Comparison of ENCODE assay signal across 10 cellular contexts in genomic region chr7:74027124-74027682, GRCh38. TPM values are rescaled to one million over a fixed set of nuclear protein-coding genes. Genes with fewer than 3 reads are reported as not detected.
DNase-seq lines count a peak whose midpoint lies in the region; ATAC-seq, FAIRE-seq and TF ChIP-seq lines count a peak whose summit lies in the region.
"Had no signal": no experiment of that assay in that cellular context is flagged by ENCODE, and none has a peak within 500 bp of the region (broad histone marks: within the 10 kb centered on the region; RNA-seq: fewer than 3 reads in every experiment).

No MANE protein-coding gene starts in this region.

- H3K27ac Mint-ChIP-seq in nephron, result peak overlapping the region; percentile 81 to 91 (median 90)
- H3K27ac Mint-ChIP-seq: dendritic cell treated with granulocyte-macrophage colony-stimulating factor and Interleukin-4, amounts not matched to agents 40 ng/mL and 50 ng/mL, for 4 days had no signal

- H2BK15ac ChIP-seq in H1 (ENCODE audit: low read length), result peak overlapping the region; percentile 46; the same call in 1 of the 2 replicates

- no peaks in the 10 kb centered on the region for H3K9me2 ChIP-seq in PC-9 (ENCODE audit: insufficient read depth)

- H2AFZ ChIP-seq in H1 (ENCODE audit: low read length) (no peak overlapping the region), PC-9 (no peak overlapping the region)

- H3K9me3 ChIP-seq in H1 (ENCODE audit: insufficient read depth in 2 of 2, low read depth in 1 of 2, low read length in 1 of 2) (no peaks in the 10 kb centered on the region), upper lobe of right lung (no peaks in the 10 kb centered on the region), PC-9 (ENCODE audit: insufficient read depth, low read depth) (no peaks in the 10 kb centered on the region)

- TF ChIP-seq POLR2A in H1 (IDR thresholded peaks at IDR 0.05; ENCODE audit: control extremely low read depth in 1 of 2, low read depth in 2 of 2, low read length in 2 of 2), result no peak

- no peak for FAIRE-seq in H1 (lab: Jason Lieb, UNC)

- no TSS peak for BruUV-seq in PC-9 (replicated peaks; lab: Mats Ljungman, UMichigan)

- no peaks in the 10 kb centered on the region for H3K36me3 ChIP-seq in H1 (ENCODE audit: control insufficient read depth in 2 of 4, insufficient read depth in 4 of 4, low read length in 3 of 4)
- H3K36me3 ChIP-seq in upper lobe of right lung, result no peaks in the 10 kb centered on the region
- H3K36me3 ChIP-seq in PC-9 (ENCODE audit: low read depth), result no peaks in the 10 kb centered on the region

- TF ChIP-seq CTCF in H1 (IDR thresholded peaks at IDR 0.05; ENCODE audit: control extremely low read depth in 1 of 3, insufficient read depth in 1 of 3, low read depth in 1 of 3, low read length in 3 of 3) (no peak), nephron (IDR thresholded peaks at IDR 0.05; ENCODE audit: unreplicated experiment in 3 of 3) (no peak), upper lobe of right lung (IDR thresholded peaks at IDR 0.05) (peak; percentile 2), PC-9 (conservative IDR thresholded peaks at IDR 0.05) (no peak)

- H2BK5ac ChIP-seq in H1 (ENCODE audit: low read depth, low read length), result peak overlapping the region; percentile 44; the same call in 1 of the 2 replicates

- H4K91ac ChIP-seq in H1 (replicated peaks; ENCODE audit: insufficient read length, low read length), result peak overlapping the region; percentile 17

- DNase-seq in DMS 273 (lab: John Stamatoyannopoulos, UW; ENCODE audit: unreplicated experiment), result peak; percentile 70
- DNase-seq in DMS 273 treated with DMSO at 0.1 percent for 48 hours (lab: John Stamatoyannopoulos, UW), result no peak
- no peak for DNase-seq in H1 (ENCODE audit: low read depth in 1 of 2, low spot score in 2 of 2)
- DNase-seq in upper lobe of right lung, result no peak
- no peak for DNase-seq in PC-9
- no peak for DNase-seq in GF-D8 (lab: John Stamatoyannopoulos, UW)
- DNase-seq in activated naive CD4-positive, alpha-beta T cell (lab: John Stamatoyannopoulos, UW), result no peak
- DNase-seq: NCI-H187 treated with DMSO at 0.1 percent for 48 hours had no signal

- H3K9me3 Mint-ChIP-seq in nephron, result no peaks in the 10 kb centered on the region
- H3K9me3 Mint-ChIP-seq: dendritic cell treated with granulocyte-macrophage colony-stimulating factor and Interleukin-4, amounts not matched to agents 40 ng/mL and 50 ng/mL, for 4 days had no signal

- no peak for TF ChIP-seq EP300 in H1 (IDR thresholded peaks at IDR 0.05; ENCODE audit: borderline replicate concordance in 1 of 2, low read depth in 2 of 2, low read length in 2 of 2)

- H3K79me1 ChIP-seq in H1 (ENCODE audit: low read depth, low read length), result no peaks in the 10 kb centered on the region

- POLR2A ChIA-PET in H1 (lab: Charles Lee; ENCODE audit: partially characterized antibody) (interaction anchor here (0.7 to 1.6 kb wide), 6 partner anchors 11 to 170 kb away, joined by 3 to 5 read pairs (median 3); no protein-coding TSS in a partner anchor), PC-9 (lab: Charles Lee; ENCODE audit: unreplicated experiment) (no interaction called here)

- H3K4me1 ChIP-seq in H1 (replicated peaks in 1 of 4; ENCODE audit: control insufficient read depth in 3 of 4, insufficient read depth in 4 of 4, low read length in 3 of 4) (peaks cover 0 to 25% (median 17%) of the 10 kb centered on the region in 4 experiments; a peak in 6 of 7 replicates), upper lobe of right lung (peaks cover 30% of the 10 kb centered on the region), PC-9 (replicated peaks; ENCODE audit: insufficient read depth) (peaks cover 12% of the 10 kb centered on the region)

- no peak overlapping the region; the same call in 1 of the 2 replicates for H3K18ac ChIP-seq in H1 (ENCODE audit: extremely low read depth, low read length)

- peak overlapping the region; percentile 75; the same call in 1 of the 2 replicates for H2BK12ac ChIP-seq in H1 (ENCODE audit: low read depth, low read length)

- no peaks in the 10 kb centered on the region for H3K36me3 Mint-ChIP-seq in nephron (ENCODE audit: low read depth)

- H3K27me3 ChIP-seq in H1 (replicated peaks in 1 of 4; ENCODE audit: control insufficient read depth in 3 of 4, extremely low read depth in 1 of 4, insufficient read depth in 3 of 4, low read length in 3 of 4), result peaks cover 0 to 9% (median 4%) of the 10 kb centered on the region in 4 experiments; a peak in 3 of 7 replicates
- peaks cover 5% of the 10 kb centered on the region for H3K27me3 ChIP-seq in upper lobe of right lung
- peaks cover 12% of the 10 kb centered on the region; the same call in 1 of the 2 replicates for H3K27me3 ChIP-seq in PC-9 (ENCODE audit: insufficient read depth, low read depth)

- no peak overlapping the region for H2BK120ac ChIP-seq in H1 (replicated peaks; ENCODE audit: low read depth, low read length)

- H3K4me1 Mint-ChIP-seq in nephron, result peaks cover 63% of the 10 kb centered on the region

- H3K4me3 Mint-ChIP-seq in nephron, result peak overlapping the region; percentile 15 to 78 (median 63)
- H3K4me3 Mint-ChIP-seq: dendritic cell treated with granulocyte-macrophage colony-stimulating factor and Interleukin-4, amounts not matched to agents 40 ng/mL and 50 ng/mL, for 4 days had no signal

- H3K4ac ChIP-seq in H1 (replicated peaks; ENCODE audit: insufficient read length, low read depth, low read length), result no peak overlapping the region

- H3K27me3 Mint-ChIP-seq in nephron (ENCODE audit: low read depth), result peaks cover 22% of the 10 kb centered on the region

- H3F3A ChIP-seq in PC-9 (ENCODE audit: insufficient read depth, low read depth), result peaks cover 5% of the 10 kb centered on the region; the same call in 1 of the 2 replicates

- no peak for ATAC-seq in upper lobe of right lung

- H3K23ac ChIP-seq in H1 (ENCODE audit: insufficient read length), result no peak overlapping the region

- H3K79me2 ChIP-seq in H1 (ENCODE audit: control insufficient read depth in 1 of 2, insufficient read depth in 2 of 2, low read length in 2 of 2) (no peaks in the 10 kb centered on the region), PC-9 (ENCODE audit: low read depth) (no peaks in the 10 kb centered on the region)

- no peaks in the 10 kb centered on the region for H4K20me1 ChIP-seq in H1 (replicated peaks in 1 of 2; ENCODE audit: control insufficient read depth in 1 of 2, insufficient read depth in 2 of 2, low read length in 2 of 2)
- H4K20me1 ChIP-seq in PC-9 (ENCODE audit: insufficient read depth), result no peaks in the 10 kb centered on the region

- 64% methylated on average over 6 of the region's 10 CpGs; no CpG with 5 or more reads in 1 of the 2 experiments for WGBS in H1 (ENCODE audit: extremely low coverage in 1 of 2, insufficient coverage in 1 of 2, insufficient read length in 1 of 2, insufficient replicate concordance in 2 of 2, low coverage in 1 of 2, low lambda C conversion rate in 2 of 2, missing lambda C conversion rate in 1 of 2), 2 experiments

- TF ChIP-seq RAD21 in H1 (IDR thresholded peaks at IDR 0.05 in 1 of 2, conservative IDR thresholded peaks at IDR 0.05 in 1 of 2; ENCODE audit: low read depth in 2 of 2, low read length in 2 of 2), result no peak

- no peak overlapping the region for H3K56ac ChIP-seq in H1 (replicated peaks; ENCODE audit: insufficient read length, low read depth, low read length)

- H3K4me2 ChIP-seq in H1 (ENCODE audit: insufficient read depth in 1 of 2, low read depth in 2 of 2, low read length in 2 of 2) (0 out of 4 replicates have a peak overlapping the region, but pooled peaks of 1 of the 2 experiments have one; percentile 45), PC-9 (no peak overlapping the region)

- no peak overlapping the region for H4K5ac ChIP-seq in H1 (ENCODE audit: insufficient read length, low read depth, low read length)

- intact Hi-C loops in upper lobe of right lung (cut with DNase I) (loop anchor here (10.0 kb wide), 1 partner anchor 162 kb away; the partner anchor contains the start of gene TMEM270), PC-9 (cut with micrococcal nuclease; ENCODE audit: unreplicated experiment) (no loop called here)

- no peak overlapping the region for H3K14ac ChIP-seq in H1 (ENCODE audit: insufficient read length)

- H4K8ac ChIP-seq in H1 (ENCODE audit: extremely low read depth, insufficient read depth, low read length), result no peak overlapping the region

- H3K23me2 ChIP-seq in H1 (ENCODE audit: low read depth, low read length), result no peaks in the 10 kb centered on the region; the same call in 1 of the 2 replicates

- H3K9ac ChIP-seq in H1 (replicated peaks in 1 of 4; ENCODE audit: extremely low read depth in 1 of 4, low read depth in 3 of 4, low read length in 3 of 4), result no peak overlapping the region

- no peak overlapping the region for H3K4me3 ChIP-seq in H1 (ENCODE audit: extremely low read depth in 1 of 4, insufficient read depth in 2 of 4, low read depth in 3 of 4, low read length in 4 of 4)
- peak overlapping the region; percentile 61 for H3K4me3 ChIP-seq in upper lobe of right lung
- no peak overlapping the region for H3K4me3 ChIP-seq in PC-9

- 0 out of 2 replicates have a peak overlapping the region, but pooled peaks have one; percentile 10 for H2BK20ac ChIP-seq in H1 (ENCODE audit: low read length)

- H2AK5ac ChIP-seq in H1 (ENCODE audit: low read depth, low read length), result no peak overlapping the region

- CTCF ChIA-PET in H1 (lab: Charles Lee; ENCODE audit: partially characterized antibody) (interaction anchor here (0.6 to 10.9 kb wide), 49 partner anchors 10 to 398 kb away, joined by 3 to 145 read pairs (median 7); partner anchors contain the start of gene EIF4H), PC-9 (lab: Charles Lee) (interaction anchor here (0.5 to 1.6 kb wide), 9 partner anchors 25 to 370 kb away, joined by 3 to 5 read pairs (median 3); no protein-coding TSS in a partner anchor)

- no peak overlapping the region for H3K27ac ChIP-seq in H1 (ENCODE audit: low read depth, low read length)
- peak overlapping the region; percentile 87 for H3K27ac ChIP-seq in upper lobe of right lung
- no peak overlapping the region for H3K27ac ChIP-seq in PC-9

RNA-seq across cellular contexts. Expression of gene ELN, which starts 0.8 kb away (rescaled TPM):
- 5.6 and 5.9 TPM in 2 replicates for total RNA-seq in H1 (2021; fragmentation: NEBNext Ultra II Directional; extraction: Animal tissue kit (Norgen Biotek cat#: 25700))
- polyA plus RNA-seq in H1 (2011; rRNA removed), result 5.1 and 5.4 TPM in 2 replicates
- polyA plus RNA-seq in H1 (2011; cell fraction: cytosol; rRNA removed), result 3.2 TPM
- polyA plus RNA-seq in H1 (2011; cell fraction: nucleus; rRNA removed), result 7.8 TPM
- 2.2 to 4.9 TPM (median 4.4 TPM) in 4 replicates for polyA plus RNA-seq in H1 (2012, experiment 1 of 2)
- polyA plus RNA-seq in H1 (2012, experiment 2 of 2), result 3.7 TPM
- 4.6 TPM for polyA plus RNA-seq in H1 (2013, experiment 1 of 2)
- polyA plus RNA-seq in H1 (2013, experiment 2 of 2), result 5.6 TPM
- polyA minus RNA-seq in H1 (2011; rRNA and poly(A)+ RNA removed), result 1.2 TPM in 2 replicates
- 1.4 TPM for polyA minus RNA-seq in H1 (2011; cell fraction: cytosol; rRNA and poly(A)+ RNA removed)
- polyA minus RNA-seq in H1 (2011; cell fraction: nucleus; rRNA and poly(A)+ RNA removed), result 1.5 TPM
- 231 TPM for total RNA-seq in upper lobe of right lung
- total RNA-seq in PC-9 (2021), result 0.11 TPM in 1 of 2 replicates, not detected in the other

RNA-seq across cellular contexts. Expression of gene LIMK1, which starts 56.4 kb away (rescaled TPM):
- 92.1 and 93.5 TPM in 2 replicates for total RNA-seq in H1 (2021; fragmentation: NEBNext Ultra II Directional; extraction: Animal tissue kit (Norgen Biotek cat#: 25700))
- 108 and 172 TPM in 2 replicates for polyA plus RNA-seq in H1 (2011; rRNA removed)
- polyA plus RNA-seq in H1 (2011; cell fraction: cytosol; rRNA removed), result 82.7 TPM
- polyA plus RNA-seq in H1 (2011; cell fraction: nucleus; rRNA removed), result 129 TPM
- 63.0 to 88.9 TPM (median 81.1 TPM) in 4 replicates for polyA plus RNA-seq in H1 (2012, experiment 1 of 2)
- polyA plus RNA-seq in H1 (2012, experiment 2 of 2), result 77.4 TPM
- polyA plus RNA-seq in H1 (2013, experiment 1 of 2), result 44.8 TPM
- 46.9 TPM for polyA plus RNA-seq in H1 (2013, experiment 2 of 2)
- 72.5 and 119 TPM in 2 replicates for polyA minus RNA-seq in H1 (2011; rRNA and poly(A)+ RNA removed)
- 61.9 TPM for polyA minus RNA-seq in H1 (2011; cell fraction: cytosol; rRNA and poly(A)+ RNA removed)
- polyA minus RNA-seq in H1 (2011; cell fraction: nucleus; rRNA and poly(A)+ RNA removed), result 34.6 TPM
- total RNA-seq in upper lobe of right lung (53.1 TPM), PC-9 (2021) (128 and 148 TPM in 2 replicates)

Comparison
In these comparisons a context has a peak if more than half of its experiments do, and no peak if none do; other contexts are left out.
1. RNA of gene ELN, which starts 0.8 kb away (total RNA-seq): 231 TPM in upper lobe of right lung (single experiment); 5.6 to 5.9 TPM in H1 and 0.11 TPM in PC-9; every median in the first group is over 10 times any median in the second.